Comparison of ENCODE assay signal across 11 cellular contexts in genomic region chr6:84618046-84618752, GRCh38.
DNase-seq lines count a peak whose midpoint lies in the region; ATAC-seq and TF ChIP-seq lines count a peak whose summit lies in the region.
"Had no signal": no experiment of that assay in that cellular context is flagged by ENCODE, and none has a peak within 500 bp of the region (broad histone marks: within the 10 kb centered on the region; RNA-seq: fewer than 3 reads in every experiment).

No MANE protein-coding gene starts in this region.

- 32% methylated on average over 8 of the region's 8 CpGs for WGBS in right cardiac atrium

- no peaks in the 10 kb centered on the region for H3K4me1 ChIP-seq in right cardiac atrium (ENCODE audit: control insufficient read depth, insufficient read depth, low read length)
- H3K4me1 ChIP-seq in tibial artery, result peaks cover 0 to 12% (median 0%) of the 10 kb centered on the region in 4 donors
- H3K4me1 ChIP-seq: parathyroid adenoma had no signal

- H3K9me3 ChIP-seq in right cardiac atrium (ENCODE audit: control insufficient read depth, low read length) (no peaks in the 10 kb centered on the region), tibial artery (no peaks in the 10 kb centered on the region)

- intact Hi-C loops in right cardiac atrium (cut with DNase I) (no loop called here), tibial artery (cut with DNase I; ENCODE audit: low total_unique reads) (no loop called here)

- no peak for TF ChIP-seq CTCF in tibial artery (IDR thresholded peaks at IDR 0.05)

- ATAC-seq in right cardiac atrium (peak; percentile 62 to 77), HG03439 (IDR thresholded peaks at IDR 0.05; ENCODE audit: unreplicated experiment) (no peak)
- ATAC-seq: activated T-cell treated with anti-CD3 and anti-CD28 coated beads, Interleukin-2, amount 50 U/mL, for 4 hours had no signal

- DNase-seq in HS-5 (ENCODE audit: low read depth) (peak; percentile 83), brain pericyte (ENCODE audit: low read depth, low spot score) (peak; percentile 58), right cardiac atrium (peak in 2 of 3 donors; percentile 19 to 48), tibial artery (peak in 1 of 2 donors; percentile 29), DMS53 treated with DMSO at 0.1 percent for 48 hours (lab: John Stamatoyannopoulos, UW; ENCODE audit: unreplicated experiment) (no peak), activated T-cell treated with anti-CD3 and anti-CD28 coated beads for 4 hours (no peak)
- DNase-seq: activated T-cell treated with anti-CD3 and anti-CD28 coated beads, Interleukin-2, amount 50 U/mL, for 4 hours; NCI-H1436 treated with DMSO at 0.1 percent for 48 hours had no signal

- H3K36me3 ChIP-seq in tibial artery, result no peaks in the 10 kb centered on the region

- H3K4me3 ChIP-seq in right cardiac atrium (ENCODE audit: low read length) (no peak overlapping the region), tibial artery (no peak overlapping the region)

- H3K27me3 ChIP-seq in right cardiac atrium (ENCODE audit: control insufficient read depth, insufficient read depth) (no peaks in the 10 kb centered on the region), tibial artery (no peaks in the 10 kb centered on the region)

- H3K27ac ChIP-seq in right cardiac atrium (ENCODE audit: low read length) (peak overlapping the region; percentile 15), tibial artery (peak overlapping the region; percentile 69 to 73)
- H3K27ac ChIP-seq: parathyroid adenoma, VCaP had no signal

Comparison
In these comparisons a context has a peak if more than half of its experiments do, and no peak if none do; other contexts are left out.
1. DNase-seq: peak in HS-5 (single experiment), brain pericyte (single experiment) and right cardiac atrium (2 of 3); none in DMS53 treated with DMSO at 0.1 percent for 48 hours (single experiment) and activated T-cell treated with anti-CD3 and anti-CD28 coated beads for 4 hours (single experiment).